9 cellular contexts compared by ENCODE assay signal in the genomic region with DNA sequence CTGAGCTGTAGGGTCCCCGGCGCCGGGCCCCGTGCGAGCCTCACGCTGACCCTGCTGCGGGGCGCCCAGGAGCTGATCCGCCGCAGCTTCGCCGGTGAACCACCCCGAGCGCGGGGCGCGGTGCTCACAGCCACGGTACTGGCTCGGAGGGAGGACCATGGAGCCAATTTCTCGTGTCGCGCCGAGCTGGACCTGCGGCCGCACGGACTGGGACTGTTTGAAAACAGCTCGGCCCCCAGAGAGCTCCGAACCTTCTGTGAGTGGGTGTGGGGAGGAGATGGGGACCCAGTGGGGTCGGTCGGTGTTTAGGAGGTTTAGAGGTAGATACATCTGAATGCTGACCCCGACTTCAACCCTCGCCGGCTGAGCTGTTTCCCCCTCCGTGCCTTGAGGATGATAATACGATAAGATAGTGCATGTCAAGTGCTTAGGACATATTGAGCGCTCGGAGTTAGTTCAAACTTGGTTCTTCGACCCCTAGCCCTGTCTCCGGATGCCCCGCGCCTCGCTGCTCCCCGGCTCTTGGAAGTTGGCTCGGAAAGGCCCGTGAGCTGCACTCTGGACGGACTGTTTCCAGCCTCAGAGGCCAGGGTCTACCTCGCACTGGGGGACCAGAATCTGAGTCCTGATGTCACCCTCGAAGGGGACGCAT. TPM values are rescaled to one million over a fixed set of nuclear protein-coding genes. Genes with fewer than 3 reads are reported as not detected.
DNase-seq lines count a peak whose midpoint lies in the region; ATAC-seq, FAIRE-seq and TF ChIP-seq lines count a peak whose summit lies in the region.
"Had no signal": no experiment of that assay in that cellular context is flagged by ENCODE, and none has a peak within 500 bp of the region (broad histone marks: within the 10 kb centered on the region; RNA-seq: fewer than 3 reads in every experiment).

No MANE protein-coding gene starts in this region.

- H3K27ac ChIP-seq in K562 (ENCODE audit: extremely low read depth, low read depth, low read length) (peak overlapping the region; percentile 96), mesodermal cell (ENCODE audit: low read depth, low read length, severe bottlenecking) (no peak overlapping the region)

- POLR2A ChIA-PET in K562 (lab: Yijun Ruan, JAX), result interaction anchor here (0.6 to 1.3 kb wide), 13 partner anchors 8 to 280 kb away, joined by 3 to 7 read pairs (median 3); partner anchors contain the start of genes ICAM1 and RAVER1
- POLR2A ChIA-PET in GM10248 (lab: Yijun Ruan, JAX), result interaction anchor here (0.7 to 1.3 kb wide), 4 partner anchors 9 to 21 kb away, joined by 3 to 14 read pairs (median 4); partner anchors contain the start of gene ICAM1

- H3K4me2 ChIP-seq in K562 (ENCODE audit: insufficient read depth, low read length), result peak overlapping the region; percentile 99

- CTCF ChIA-PET in K562 (lab: Yijun Ruan, JAX; ENCODE audit: low intra/inter-chr PET ratio) (no interaction called here), GM10248 (lab: Yijun Ruan, JAX) (interaction anchor here (0.8 to 2.1 kb wide), 7 partner anchors 14 to 125 kb away, joined by 3 to 15 read pairs (median 5); partner anchors contain the start of gene ICAM1)

- H3K4me1 Mint-ChIP-seq in stimulated activated naive CD8-positive, alpha-beta T cell treated with anti-CD3 and anti-CD28 coated beads, Interleukin-15, Interleukin-2, amounts not matched to agents 100 ng/mL and 50 ng/mL, for 24 hours (ENCODE audit: low read depth), result peaks cover 71% of the 10 kb centered on the region

- no peaks in the 10 kb centered on the region for H3K9me1 ChIP-seq in K562 (ENCODE audit: control insufficient read depth, insufficient read depth, low read length)

- H3K9ac ChIP-seq in K562 (ENCODE audit: insufficient read depth in 1 of 2, low read depth in 2 of 2, low read length in 2 of 2), result peak overlapping the region; percentile 91 to 99

- peaks cover 38% of the 10 kb centered on the region; the same call in 2 of the 3 replicates for H3K36me3 ChIP-seq in K562 (ENCODE audit: control insufficient read depth, insufficient read depth, low read length)
- no peaks in the 10 kb centered on the region for H3K36me3 ChIP-seq in mesodermal cell (ENCODE audit: control insufficient read depth, insufficient read depth, low read length)

- H3K27me3 Mint-ChIP-seq in stimulated activated naive CD8-positive, alpha-beta T cell treated with anti-CD3 and anti-CD28 coated beads, Interleukin-15, Interleukin-2, amounts not matched to agents 100 ng/mL and 50 ng/mL, for 24 hours, result peaks cover 64% of the 10 kb centered on the region

- no peak overlapping the region; the same call in 1 of the 2 replicates for H2AFZ ChIP-seq in K562 (ENCODE audit: low read depth, low read length)

- no peaks in the 10 kb centered on the region; the same call in 1 of the 2 replicates for H4K20me1 ChIP-seq in K562 (replicated peaks; ENCODE audit: control insufficient read depth, insufficient read depth, low read length)

- FAIRE-seq in K562 (lab: Jason Lieb, UNC), result peak; percentile 29
- FAIRE-seq: islet of Langerhans had no signal

- TSS peak; percentile 22 for BruUV-seq in K562 (replicated peaks; lab: Mats Ljungman, UMichigan)

- TF ChIP-seq EP300 in K562 (IDR thresholded peaks at IDR 0.05; ENCODE audit: low read length), result no peak

- 1% methylated on average over 49 of the region's 49 CpGs for WGBS in K562 (ENCODE audit: insufficient coverage, low coverage, missing lambda C conversion rate)
- WGBS in mesodermal cell (ENCODE audit: insufficient coverage in 2 of 2), 2 experiments, result 6 to 8% methylated on average over 43 to 48 of the region's 49 CpGs

- in situ Hi-C loops in K562 (cut with MboI), result no loop called here

- no peak for ATAC-seq in stimulated activated naive CD8-positive, alpha-beta T cell treated with anti-CD3 and anti-CD28 coated beads, Interleukin-15, Interleukin-2, amounts not matched to agents 100 U/mL and 50 U/mL, for 24 hours
- ATAC-seq in K562 (no peak), HG03354 (IDR thresholded peaks at IDR 0.05; ENCODE audit: poor library complexity, severe bottlenecking, unreplicated experiment) (no peak)

- no peaks in the 10 kb centered on the region for H3K9me3 Mint-ChIP-seq in stimulated activated naive CD8-positive, alpha-beta T cell treated with anti-CD3 and anti-CD28 coated beads, Interleukin-15, Interleukin-2, amounts not matched to agents 100 ng/mL and 50 ng/mL, for 24 hours

- H3K27ac Mint-ChIP-seq in stimulated activated naive CD8-positive, alpha-beta T cell treated with anti-CD3 and anti-CD28 coated beads, Interleukin-15, Interleukin-2, amounts not matched to agents 100 ng/mL and 50 ng/mL, for 24 hours, result no peak overlapping the region

- peak overlapping the region; percentile 72 for H3K4me3 Mint-ChIP-seq in stimulated activated naive CD8-positive, alpha-beta T cell treated with anti-CD3 and anti-CD28 coated beads, Interleukin-15, Interleukin-2, amounts not matched to agents 100 ng/mL and 50 ng/mL, for 24 hours

- no peaks in the 10 kb centered on the region for H3K36me3 Mint-ChIP-seq in stimulated activated naive CD8-positive, alpha-beta T cell treated with anti-CD3 and anti-CD28 coated beads, Interleukin-15, Interleukin-2, amounts not matched to agents 100 ng/mL and 50 ng/mL, for 24 hours (ENCODE audit: low read depth)

- H3K4me3 ChIP-seq in K562, result peak overlapping the region; percentile 79
- peak overlapping the region; percentile 22 for H3K4me3 ChIP-seq in mesodermal cell (ENCODE audit: extremely low read depth, insufficient read depth, low read length, poor library complexity, severe bottlenecking)

- no peak for TF ChIP-seq POLR2A in K562 (conservative IDR thresholded peaks at IDR 0.05)

- intact Hi-C loops in K562 (cut with micrococcal nuclease), result no loop called here

- no peak for TF ChIP-seq RAD21 in K562 (CRISPR knock-in tag; conservative IDR thresholded peaks at IDR 0.05 in 1 of 2, IDR thresholded peaks at IDR 0.05 in 1 of 2)

- DNase-seq in stimulated activated naive CD8-positive, alpha-beta T cell treated with anti-CD3 and anti-CD28 coated beads, Interleukin-15, Interleukin-2, amounts not matched to agents 100 U/mL and 50 U/mL, for 24 hours, result no peak
- peak in 1 of 4 experiments; percentile 13 for DNase-seq in K562 (ENCODE audit: extremely low read depth in 1 of 4, low spot score in 3 of 4)
- no peak for DNase-seq in DMS79 treated with DMSO at 0.1 percent for 48 hours (lab: John Stamatoyannopoulos, UW)
- no peak for DNase-seq in GM10248 (ENCODE audit: extremely low spot score)
- DNase-seq in HuH-7.5 (ENCODE audit: low spot score), result no peak

- TF ChIP-seq CTCF in K562 (IDR thresholded peaks at IDR 0.05 in 2 of 3, conservative IDR thresholded peaks at IDR 0.05 in 1 of 3; ENCODE audit: insufficient read depth in 2 of 3, low read depth in 1 of 3, low read length in 3 of 3) (no peak), GM10248 (IDR thresholded peaks at IDR 0.05; ENCODE audit: control extremely low read depth, extremely low read depth, low read depth, missing control alignments) (no peak)

- peaks cover 85% of the 10 kb centered on the region for H3K79me2 ChIP-seq in K562 (ENCODE audit: control insufficient read depth, insufficient read depth, low read length)

- peaks cover 12 to 90% of the 10 kb centered on the region in 2 experiments; a peak in 4 of 5 replicates for H3K4me1 ChIP-seq in K562 (replicated peaks in 1 of 2; ENCODE audit: control insufficient read depth in 2 of 2, insufficient read depth in 2 of 2, low read length in 2 of 2)
- H3K4me1 ChIP-seq in mesodermal cell (ENCODE audit: control insufficient read depth, insufficient read depth, low read length, poor library complexity, severe bottlenecking), result peaks cover 14% of the 10 kb centered on the region

- H3K27me3 ChIP-seq in K562 (ENCODE audit: control insufficient read depth in 2 of 2, insufficient read depth in 2 of 2, low read length in 2 of 2), result no peaks in the 10 kb centered on the region

- H3K9me3 ChIP-seq in K562 (replicated peaks; ENCODE audit: control insufficient read depth, insufficient read depth, low read depth, low read length), result peaks cover 2% of the 10 kb centered on the region; the same call in 1 of the 2 replicates
- no peaks in the 10 kb centered on the region for H3K9me3 ChIP-seq in mesodermal cell (ENCODE audit: control insufficient read depth, low read length)

RNA-seq across cellular contexts. Expression of gene ICAM5, which starts 1.9 kb away (rescaled TPM):
- 152 and 610 TPM in 2 replicates for total RNA-seq in K562 (2011; cell fraction: chromatin; rRNA removed; ENCODE audit: low replicate concordance)
- total RNA-seq in K562 (2011; cell fraction: nucleolus; rRNA removed), result 442 and 477 TPM in 2 replicates
- 261 and 266 TPM in 2 replicates for total RNA-seq in K562 (2011; cell fraction: nucleoplasm; rRNA removed)
- total RNA-seq in K562 (2014; rRNA removed) (39.7 TPM in 2 replicates), K562 (2014; rRNA removed; fragmentation: Illumina TruSeq; extraction: Trizol) (1.7 and 3.7 TPM in 2 replicates), K562 (2015; rRNA removed; fragmentation: Illumina TruSeq; extraction: Trizol) (13.7 and 16.6 TPM in 2 replicates), K562 (2021) (69.7 and 89.5 TPM in 2 replicates)
- polyA plus RNA-seq in K562 (2011; rRNA removed) (29.9 and 58.7 TPM in 2 replicates), K562 (2014; fragmentation: Illumina TruSeq; extraction: Trizol) (12.1 and 29.4 TPM in 2 replicates), K562 (2014; fragmentation: Nextera tagmentation; extraction: Ambion mirVana) (under 1 TPM; 0.10 to 0.11 TPM), K562 (2014; rRNA removed) (97.4 and 114 TPM in 2 replicates)
- 50.3 and 80.3 TPM in 2 replicates for polyA plus RNA-seq in K562 (2011; cell fraction: cytosol; rRNA removed)
- polyA plus RNA-seq in K562 (2011; cell fraction: nucleus; rRNA removed), result 748 and 1,281 TPM in 2 replicates
- 45.0 and 59.7 TPM in 2 replicates for polyA plus RNA-seq in K562 (2012)
- 4.9 and 6.5 TPM in 2 replicates for polyA minus RNA-seq in K562 (2011; rRNA and poly(A)+ RNA removed)
- polyA minus RNA-seq in K562 (2011; cell fraction: cytosol; rRNA and poly(A)+ RNA removed), result 19.6 and 29.4 TPM in 2 replicates
- 91.7 and 98.6 TPM in 2 replicates for polyA minus RNA-seq in K562 (2011; cell fraction: nucleus; rRNA and poly(A)+ RNA removed)
- polyA plus RNA-seq in mesodermal cell (2013, experiment 1 of 2), result 2.5 TPM
- 0.86 TPM for polyA plus RNA-seq in mesodermal cell (2013, experiment 2 of 2)

RNA-seq across cellular contexts. Expression of gene ICAM4, which starts 4.9 kb away (rescaled TPM):
- total RNA-seq in K562 (2011; cell fraction: chromatin; rRNA removed; ENCODE audit: low replicate concordance), result 14.7 and 49.5 TPM in 2 replicates
- 93.9 and 101 TPM in 2 replicates for total RNA-seq in K562 (2011; cell fraction: nucleolus; rRNA removed)
- total RNA-seq in K562 (2011; cell fraction: nucleoplasm; rRNA removed), result 52.0 and 56.5 TPM in 2 replicates
- 86.1 and 93.8 TPM in 2 replicates for total RNA-seq in K562 (2014; rRNA removed)
- total RNA-seq in K562 (2014; rRNA removed; fragmentation: Illumina TruSeq; extraction: Trizol), result 18.9 and 20.3 TPM in 2 replicates
- total RNA-seq in K562 (2015; rRNA removed; fragmentation: Illumina TruSeq; extraction: Trizol), result 42.0 and 43.4 TPM in 2 replicates
- total RNA-seq in K562 (2021), result 62.6 and 65.5 TPM in 2 replicates
- polyA plus RNA-seq in K562 (2011; rRNA removed), result 29.5 and 34.4 TPM in 2 replicates
- polyA plus RNA-seq in K562 (2011; cell fraction: cytosol; rRNA removed), result 49.4 and 120 TPM in 2 replicates
- polyA plus RNA-seq in K562 (2011; cell fraction: nucleus; rRNA removed), result 11.2 and 16.0 TPM in 2 replicates
- 69.5 and 104 TPM in 2 replicates for polyA plus RNA-seq in K562 (2012)
- polyA plus RNA-seq in K562 (2014; fragmentation: Illumina TruSeq; extraction: Trizol), result 21.0 and 45.3 TPM in 2 replicates
- 10 to 100 TPM; 14.1 to 29.6 TPM for polyA plus RNA-seq in K562 (2014; fragmentation: Nextera tagmentation; extraction: Ambion mirVana)
- polyA plus RNA-seq in K562 (2014; rRNA removed), result 83.8 and 96.6 TPM in 2 replicates
- 5.9 and 9.1 TPM in 2 replicates for polyA minus RNA-seq in K562 (2011; rRNA and poly(A)+ RNA removed)
- polyA minus RNA-seq in K562 (2011; cell fraction: cytosol; rRNA and poly(A)+ RNA removed), result 18.7 and 19.2 TPM in 2 replicates
- polyA minus RNA-seq in K562 (2011; cell fraction: nucleus; rRNA and poly(A)+ RNA removed), result 13.2 and 16.6 TPM in 2 replicates
- polyA plus RNA-seq in mesodermal cell (2013, experiment 1 of 2), result 1.9 TPM
- polyA plus RNA-seq in mesodermal cell (2013, experiment 2 of 2), result 1.7 TPM

RNA-seq across cellular contexts. Expression of gene ZGLP1, which starts 17.9 kb away (rescaled TPM):
- 4.3 and 14.7 TPM in 2 replicates for total RNA-seq in K562 (2011; cell fraction: chromatin; rRNA removed; ENCODE audit: low replicate concordance)
- total RNA-seq in K562 (2011; cell fraction: nucleolus; rRNA removed), result 8.3 and 10.8 TPM in 2 replicates
- 5.3 and 6.4 TPM in 2 replicates for total RNA-seq in K562 (2011; cell fraction: nucleoplasm; rRNA removed)
- 2.7 and 3.0 TPM in 2 replicates for total RNA-seq in K562 (2014; rRNA removed)
- total RNA-seq in K562 (2014; rRNA removed; fragmentation: Illumina TruSeq; extraction: Trizol), result 0.64 and 0.69 TPM in 2 replicates
- 2.7 and 2.9 TPM in 2 replicates for total RNA-seq in K562 (2015; rRNA removed; fragmentation: Illumina TruSeq; extraction: Trizol)
- total RNA-seq in K562 (2021), result 3.3 and 5.8 TPM in 2 replicates
- 2.2 and 3.2 TPM in 2 replicates for polyA plus RNA-seq in K562 (2011; rRNA removed)
- polyA plus RNA-seq in K562 (2011; cell fraction: cytosol; rRNA removed), result 2.2 and 3.4 TPM in 2 replicates
- polyA plus RNA-seq in K562 (2011; cell fraction: nucleus; rRNA removed), result 9.0 and 17.2 TPM in 2 replicates
- polyA plus RNA-seq in K562 (2012), result 3.3 and 8.0 TPM in 2 replicates
- polyA plus RNA-seq in K562 (2014; fragmentation: Illumina TruSeq; extraction: Trizol), result 1.5 and 1.9 TPM in 2 replicates
- under 1 TPM; 0.24 to 0.56 TPM for polyA plus RNA-seq in K562 (2014; fragmentation: Nextera tagmentation; extraction: Ambion mirVana)
- 4.5 and 5.1 TPM in 2 replicates for polyA plus RNA-seq in K562 (2014; rRNA removed)
- polyA minus RNA-seq in K562 (2011; rRNA and poly(A)+ RNA removed), result 0.18 and 0.39 TPM in 2 replicates
- polyA minus RNA-seq in K562 (2011; cell fraction: cytosol; rRNA and poly(A)+ RNA removed), result 1.0 and 2.0 TPM in 2 replicates
- polyA minus RNA-seq in K562 (2011; cell fraction: nucleus; rRNA and poly(A)+ RNA removed), result 1.1 and 1.3 TPM in 2 replicates
- polyA plus RNA-seq in mesodermal cell (2013, experiment 1 of 2), result 5.6 TPM
- 1.7 TPM for polyA plus RNA-seq in mesodermal cell (2013, experiment 2 of 2)

RNA-seq across cellular contexts. Expression of gene ICAM1, which starts 20.8 kb away (rescaled TPM):
- 41.5 and 107 TPM in 2 replicates for total RNA-seq in K562 (2011; cell fraction: chromatin; rRNA removed; ENCODE audit: low replicate concordance)
- total RNA-seq in K562 (2011; cell fraction: nucleolus; rRNA removed), result 83.4 and 99.6 TPM in 2 replicates
- total RNA-seq in K562 (2011; cell fraction: nucleoplasm; rRNA removed), result 76.3 and 76.6 TPM in 2 replicates
- total RNA-seq in K562 (2014; rRNA removed) (17.4 and 26.0 TPM in 2 replicates), K562 (2014; rRNA removed; fragmentation: Illumina TruSeq; extraction: Trizol) (11.9 and 12.1 TPM in 2 replicates), K562 (2015; rRNA removed; fragmentation: Illumina TruSeq; extraction: Trizol) (23.6 and 24.1 TPM in 2 replicates), K562 (2021) (22.3 and 22.6 TPM in 2 replicates)
- polyA plus RNA-seq in K562 (2011; rRNA removed) (13.1 and 21.4 TPM in 2 replicates), K562 (2014; fragmentation: Illumina TruSeq; extraction: Trizol) (24.4 and 29.9 TPM in 2 replicates), K562 (2014; fragmentation: Nextera tagmentation; extraction: Ambion mirVana) (1 to 10 TPM; 2.3 to 2.4 TPM), K562 (2014; rRNA removed) (13.4 TPM in 2 replicates)
- polyA plus RNA-seq in K562 (2011; cell fraction: cytosol; rRNA removed), result 20.2 and 23.1 TPM in 2 replicates
- polyA plus RNA-seq in K562 (2011; cell fraction: nucleus; rRNA removed), result 17.5 and 30.7 TPM in 2 replicates
- 22.4 and 63.2 TPM in 2 replicates for polyA plus RNA-seq in K562 (2012)
- 19.6 and 21.5 TPM in 2 replicates for polyA minus RNA-seq in K562 (2011; rRNA and poly(A)+ RNA removed)
- 21.5 and 23.8 TPM in 2 replicates for polyA minus RNA-seq in K562 (2011; cell fraction: cytosol; rRNA and poly(A)+ RNA removed)
- polyA minus RNA-seq in K562 (2011; cell fraction: nucleus; rRNA and poly(A)+ RNA removed), result 13.8 and 17.4 TPM in 2 replicates
- polyA plus RNA-seq in mesodermal cell (2013, experiment 1 of 2), result 6.0 TPM
- polyA plus RNA-seq in mesodermal cell (2013, experiment 2 of 2), result 4.5 TPM

RNA-seq across cellular contexts. Expression of gene FDX2, which starts 24.1 kb away (rescaled TPM):
- 10.6 and 53.0 TPM in 2 replicates for total RNA-seq in K562 (2011; cell fraction: chromatin; rRNA removed; ENCODE audit: low replicate concordance)
- total RNA-seq in K562 (2011; cell fraction: nucleolus; rRNA removed), result 44.7 and 46.7 TPM in 2 replicates
- 24.2 and 28.0 TPM in 2 replicates for total RNA-seq in K562 (2011; cell fraction: nucleoplasm; rRNA removed)
- total RNA-seq in K562 (2014; rRNA removed) (47.0 and 59.4 TPM in 2 replicates), K562 (2014; rRNA removed; fragmentation: Illumina TruSeq; extraction: Trizol) (9.7 and 15.9 TPM in 2 replicates), K562 (2015; rRNA removed; fragmentation: Illumina TruSeq; extraction: Trizol) (28.9 and 29.7 TPM in 2 replicates), K562 (2021) (34.8 and 36.8 TPM in 2 replicates)
- polyA plus RNA-seq in K562 (2011; rRNA removed) (22.3 and 33.3 TPM in 2 replicates), K562 (2014; fragmentation: Illumina TruSeq; extraction: Trizol) (47.2 and 55.3 TPM in 2 replicates), K562 (2014; fragmentation: Nextera tagmentation; extraction: Ambion mirVana) (1 to 10 TPM; 2.5 to 5.8 TPM), K562 (2014; rRNA removed) (49.2 and 49.8 TPM in 2 replicates)
- polyA plus RNA-seq in K562 (2011; cell fraction: cytosol; rRNA removed), result 47.1 and 82.4 TPM in 2 replicates
- polyA plus RNA-seq in K562 (2011; cell fraction: nucleus; rRNA removed), result 33.5 and 61.9 TPM in 2 replicates
- 27.6 and 42.2 TPM in 2 replicates for polyA plus RNA-seq in K562 (2012)
- polyA minus RNA-seq in K562 (2011; rRNA and poly(A)+ RNA removed), result 4.9 and 9.2 TPM in 2 replicates
- 14.3 and 14.5 TPM in 2 replicates for polyA minus RNA-seq in K562 (2011; cell fraction: cytosol; rRNA and poly(A)+ RNA removed)
- 5.3 and 9.6 TPM in 2 replicates for polyA minus RNA-seq in K562 (2011; cell fraction: nucleus; rRNA and poly(A)+ RNA removed)
- polyA plus RNA-seq in mesodermal cell (2013, experiment 1 of 2), result 14.1 TPM
- 13.8 TPM for polyA plus RNA-seq in mesodermal cell (2013, experiment 2 of 2)
